In genomic region chr4:142297313-142297712, GRCh38 we compare ENCODE assay signal across 27 cellular contexts.
"Had no signal": no experiment of that assay in that cellular context is flagged by ENCODE, and none has a peak within 500 bp of the region (broad histone marks: within the 10 kb centered on the region; RNA-seq: fewer than 3 reads in every experiment).

No MANE protein-coding gene starts in this region.

- DNase-seq: Kasumi-1, MV-4-11, NCI-H1048, NCI-H1105, NCI-H1417, NCI-H146, NCI-H1694 treated with DMSO at 0.1 percent for 48 hours, NCI-H1930, NCI-H2081, NCI-H2107, NCI-H226, NCI-H446, NCI-H510A, NCI-H524 treated with DMSO at 0.1 percent for 48 hours, NCI-H69, NCI-H774, Right ventricle myocardium superior, RPMI8226, SIG-M5 had no signal

- FAIRE-seq: HTR-8/SVneo, K562, RCC 7860 had no signal

- H3K27ac ChIP-seq: HL-60, KMS-11, SJSA1, SK-N-MC had no signal

- H3K4me3 Mint-ChIP-seq: IgD-negative memory B cell had no signal

- H3K27ac Mint-ChIP-seq: IgD-negative memory B cell had no signal

- H3K4me3 ChIP-seq: K562, SJSA1, SK-N-MC had no signal

- H3K9me3 ChIP-seq: SJSA1 had no signal

- H3K27me3 ChIP-seq: SJSA1 had no signal

- H3K36me3 Mint-ChIP-seq: IgD-negative memory B cell had no signal

- H3K36me3 ChIP-seq: SJSA1 had no signal

- ATAC-seq: K562 had no signal

- H3K4me2 ChIP-seq: KMS-11 had no signal

- H3K9ac ChIP-seq: KMS-11 had no signal
